In the genomic region with DNA sequence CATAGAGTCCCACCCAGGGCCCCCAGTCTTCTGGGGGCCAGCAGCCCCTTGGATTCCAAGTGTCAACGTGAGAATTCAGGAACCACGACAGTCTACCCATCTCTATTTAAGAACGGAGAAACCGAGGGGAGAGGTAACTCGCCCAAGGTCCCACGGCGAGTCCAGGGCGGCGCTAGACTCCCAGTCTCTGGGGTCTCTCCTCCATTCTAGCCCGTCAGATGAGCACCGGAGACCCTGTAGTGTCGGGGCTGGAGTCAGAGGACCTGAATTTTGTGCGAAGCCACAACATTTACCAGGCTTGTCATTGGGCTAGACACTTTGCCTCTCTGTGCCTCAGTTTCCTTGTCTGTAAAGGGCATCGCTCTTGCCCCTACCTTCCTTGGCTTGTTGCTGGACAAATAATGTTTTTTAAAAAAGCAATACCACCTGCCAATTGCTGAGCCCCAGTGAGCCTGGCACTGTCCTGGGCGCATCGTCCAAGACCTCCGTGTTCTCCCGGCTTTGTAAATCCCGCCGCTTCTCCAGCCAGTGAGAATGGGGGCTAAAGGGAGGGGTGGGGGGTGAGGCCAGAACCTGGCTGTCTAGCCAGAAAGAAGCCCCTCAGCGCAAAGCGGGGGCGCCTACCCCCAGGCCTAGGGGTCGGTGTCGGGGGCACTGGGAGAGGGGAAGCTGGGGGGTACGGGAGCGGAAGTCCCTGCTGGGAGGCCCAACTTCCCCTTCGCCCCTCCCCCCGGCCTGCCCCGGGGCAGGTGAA, we compare ENCODE assay signal across 9 cellular contexts.
DNase-seq lines count a peak whose midpoint lies in the region; ATAC-seq and TF ChIP-seq lines count a peak whose summit lies in the region.
"Had no signal": no experiment of that assay in that cellular context is flagged by ENCODE, and none has a peak within 500 bp of the region (broad histone marks: within the 10 kb centered on the region; RNA-seq: fewer than 3 reads in every experiment).

No MANE protein-coding gene starts in this region.

- H4K91ac ChIP-seq in mesenchymal stem cell (ENCODE audit: low read length), result no peak overlapping the region

- H3K4me3 Mint-ChIP-seq in activated CD4-positive, alpha-beta T cell treated with anti-CD3 and anti-CD28 coated beads for 36 hours, result no peak overlapping the region

- no peaks in the 10 kb centered on the region for H3K79me1 ChIP-seq in mesenchymal stem cell (replicated peaks; ENCODE audit: low read length, poor library complexity, severe bottlenecking)

- no peak overlapping the region for H2AK5ac ChIP-seq in mesenchymal stem cell (ENCODE audit: low read length, severe bottlenecking)

- peaks cover 62 to 75% of the 10 kb centered on the region in 2 experiments for H3K27me3 ChIP-seq in mesenchymal stem cell (ENCODE audit: control insufficient read depth in 1 of 2, insufficient read depth in 1 of 2, low read length in 2 of 2)
- no peaks in the 10 kb centered on the region for H3K27me3 ChIP-seq in thoracic aorta (replicated peaks; ENCODE audit: insufficient read depth)
- H3K27me3 ChIP-seq in BE2C, result peaks cover 66% of the 10 kb centered on the region

- intact Hi-C loops in activated CD4-positive, alpha-beta T cell treated with anti-CD3 and anti-CD28 coated beads for 36 hours (cut with DNase I, micrococcal nuclease), result loop anchor here (1.0 to 10.0 kb wide), 3 partner anchors 105 to 258 kb away; a partner anchor contains a TSS

- no peak for ATAC-seq in thoracic aorta (ENCODE audit: insufficient number of reproducible peaks, low FRiP score, low read depth)
- no peak for ATAC-seq in activated CD4-positive, alpha-beta T cell treated with anti-CD3 and anti-CD28 coated beads for 36 hours

- H3K4me3 ChIP-seq in NB4 (ENCODE audit: low read depth, low read length), result no peak overlapping the region
- peak overlapping the region; percentile 41 for H3K4me3 ChIP-seq in choroid plexus epithelial cell (ENCODE audit: low read depth, low read length)
- H3K4me3 ChIP-seq in mesenchymal stem cell (ENCODE audit: insufficient read depth in 1 of 2, low read depth in 1 of 2, low read length in 2 of 2), result peak overlapping the region; percentile 47 to 59
- H3K4me3 ChIP-seq in thoracic aorta, result peak overlapping the region; percentile 84
- H3K4me3 ChIP-seq in BE2C (ENCODE audit: low read depth, low read length), result no peak overlapping the region

- TF ChIP-seq POLR2A in NB4 (IDR thresholded peaks at IDR 0.05; ENCODE audit: extremely low read depth, insufficient read length), result no peak

- POLR2A ChIA-PET in activated CD4-positive, alpha-beta T cell treated with anti-CD3 and anti-CD28 coated beads for 36 hours (lab: Charles Lee), result no interaction called here

- no peak overlapping the region for H2BK5ac ChIP-seq in mesenchymal stem cell (ENCODE audit: low read depth, low read length, poor library complexity, severe bottlenecking)

- H3K4ac ChIP-seq in mesenchymal stem cell (ENCODE audit: low read depth in 1 of 2, low read length in 2 of 2), result no peak overlapping the region

- no peaks in the 10 kb centered on the region for H3K36me3 Mint-ChIP-seq in activated CD4-positive, alpha-beta T cell treated with anti-CD3 and anti-CD28 coated beads for 36 hours (ENCODE audit: low read depth)

- H3K27me3 Mint-ChIP-seq in activated CD4-positive, alpha-beta T cell treated with anti-CD3 and anti-CD28 coated beads for 36 hours, result peaks cover 30% of the 10 kb centered on the region

- H3K14ac ChIP-seq in mesenchymal stem cell (ENCODE audit: low read length in 2 of 2), result no peak overlapping the region

- WGBS in mesenchymal stem cell, result 5% methylated on average over 27 of the region's 30 CpGs

- no peak overlapping the region for H2BK12ac ChIP-seq in mesenchymal stem cell (ENCODE audit: low read length in 2 of 2)

- no peak overlapping the region for H3K27ac ChIP-seq in mesenchymal stem cell (ENCODE audit: low read length, poor library complexity, severe bottlenecking)
- peak overlapping the region; percentile 73 to 83 for H3K27ac ChIP-seq in thoracic aorta
- H3K27ac ChIP-seq: epithelial cell of prostate had no signal

- peak overlapping the region in 1 of 2 experiments; percentile 83 for H3K23ac ChIP-seq in mesenchymal stem cell (ENCODE audit: low read length in 2 of 2)

- no peak overlapping the region for H3K27ac Mint-ChIP-seq in activated CD4-positive, alpha-beta T cell treated with anti-CD3 and anti-CD28 coated beads for 36 hours

- DNase-seq in NB4 (ENCODE audit: low read depth) (peak; percentile 32), choroid plexus epithelial cell (ENCODE audit: low read depth) (no peak), mesenchymal stem cell (no peak), thoracic aorta (ENCODE audit: low spot score) (no peak), BE2C (no peak), KG1 (lab: John Stamatoyannopoulos, UW) (no peak), dermis blood vessel endothelial cell (no peak)
- DNase-seq in activated CD4-positive, alpha-beta T cell treated with anti-CD3 and anti-CD28 coated beads for 36 hours, result no peak

- H2BK15ac ChIP-seq in mesenchymal stem cell (ENCODE audit: low read depth, poor library complexity, severe bottlenecking), result peak overlapping the region; percentile 71

- no peak overlapping the region for H3K9ac ChIP-seq in mesenchymal stem cell (ENCODE audit: low read length)

- H3K4me1 Mint-ChIP-seq in activated CD4-positive, alpha-beta T cell treated with anti-CD3 and anti-CD28 coated beads for 36 hours, result peaks cover 18% of the 10 kb centered on the region

- CTCF ChIA-PET in activated CD4-positive, alpha-beta T cell treated with anti-CD3 and anti-CD28 coated beads for 36 hours (lab: Charles Lee), result interaction anchor here (0.8 to 2.9 kb wide), 7 partner anchors 12 to 175 kb away, joined by 3 to 23 read pairs (median 5); no protein-coding TSS in a partner anchor

- no peak for TF ChIP-seq CTCF in NB4 (IDR thresholded peaks at IDR 0.05; ENCODE audit: low read depth, low read length)
- peak; percentile 1 for TF ChIP-seq CTCF in choroid plexus epithelial cell (conservative IDR thresholded peaks at IDR 0.05; ENCODE audit: low read depth, low read length)
- TF ChIP-seq CTCF in thoracic aorta (IDR thresholded peaks at IDR 0.05), result no peak
- no peak for TF ChIP-seq CTCF in BE2C (IDR thresholded peaks at IDR 0.05; ENCODE audit: low read depth, low read length)

- peak overlapping the region in 1 of 2 experiments; percentile 48 for H3K18ac ChIP-seq in mesenchymal stem cell (ENCODE audit: low read depth in 1 of 2, low read length in 2 of 2)

- H3K9me3 ChIP-seq in mesenchymal stem cell (ENCODE audit: control insufficient read depth, low read length) (no peaks in the 10 kb centered on the region), thoracic aorta (no peaks in the 10 kb centered on the region), BE2C (no peaks in the 10 kb centered on the region)

- no peak overlapping the region for H2AFZ ChIP-seq in mesenchymal stem cell (ENCODE audit: low read depth, low read length)

- H3K9me3 Mint-ChIP-seq in activated CD4-positive, alpha-beta T cell treated with anti-CD3 and anti-CD28 coated beads for 36 hours (ENCODE audit: low read depth), result no peaks in the 10 kb centered on the region

- H4K8ac ChIP-seq in mesenchymal stem cell (ENCODE audit: low read length), result no peak overlapping the region

- H3K36me3 ChIP-seq in mesenchymal stem cell (ENCODE audit: control insufficient read depth in 1 of 2, insufficient read depth in 2 of 2, low read depth in 1 of 2, low read length in 2 of 2) (no peaks in the 10 kb centered on the region), thoracic aorta (no peaks in the 10 kb centered on the region), BE2C (no peaks in the 10 kb centered on the region)

- no peak overlapping the region for H2BK120ac ChIP-seq in mesenchymal stem cell (ENCODE audit: low read depth, low read length)

- peak overlapping the region; percentile 87 for H3K4me2 ChIP-seq in mesenchymal stem cell (ENCODE audit: low read length, poor library complexity, severe bottlenecking)

- H3K4me1 ChIP-seq in mesenchymal stem cell (ENCODE audit: control insufficient read depth, insufficient read depth, low read depth, low read length) (peaks cover 31% of the 10 kb centered on the region), thoracic aorta (ENCODE audit: control insufficient read depth in 1 of 2, low read depth in 2 of 2) (peaks cover 12 to 37% of the 10 kb centered on the region in 2 donors), BE2C (no peaks in the 10 kb centered on the region)

Comparison
In these comparisons a context has a peak if more than half of its experiments do, and no peak if none do; other contexts are left out.
1. H3K4me3 ChIP-seq: peak in choroid plexus epithelial cell (single experiment), mesenchymal stem cell (2 of 2) and thoracic aorta (single experiment); none in NB4 (single experiment) and BE2C (single experiment).